Comparison of ENCODE assay signal across 8 cellular contexts in genomic region chr20:54207053-54207742, GRCh38. TPM values are rescaled to one million over a fixed set of nuclear protein-coding genes. Genes with fewer than 3 reads are reported as not detected.
DNase-seq lines count a peak whose midpoint lies in the region; ATAC-seq and TF ChIP-seq lines count a peak whose summit lies in the region.

No MANE protein-coding gene starts in this region.

- H3K4me3 Mint-ChIP-seq in IgD-negative memory B cell, result peak overlapping the region; percentile 88 to 100 (median 98)
- peak overlapping the region; percentile 98 for H3K4me3 Mint-ChIP-seq in nephron progenitor cell

- peaks cover 17 to 22% (median 22%) of the 10 kb centered on the region in 3 donors for H3K4me1 Mint-ChIP-seq in IgD-negative memory B cell
- peaks cover 25% of the 10 kb centered on the region for H3K4me1 Mint-ChIP-seq in nephron progenitor cell

- H3K27ac Mint-ChIP-seq in IgD-negative memory B cell (peak overlapping the region; percentile 87 to 100 (median 100)), nephron progenitor cell (peak overlapping the region; percentile 100)

- H3K36me3 Mint-ChIP-seq in IgD-negative memory B cell (no peaks in the 10 kb centered on the region), nephron progenitor cell (ENCODE audit: low read depth) (peaks cover 23% of the 10 kb centered on the region)

- H3K27me3 ChIP-seq in BE2C, result no peaks in the 10 kb centered on the region

- ATAC-seq in GM18511 (IDR thresholded peaks at IDR 0.05; ENCODE audit: unreplicated experiment), result no peak
- no peak for ATAC-seq in omental fat pad (ENCODE audit: low FRiP score)
- no peak for ATAC-seq in HG03135 (IDR thresholded peaks at IDR 0.05; ENCODE audit: unreplicated experiment)

- H3K36me3 ChIP-seq in BE2C, result peaks cover 3% of the 10 kb centered on the region; the same call in 1 of the 2 replicates

- peak overlapping the region; percentile 97 for H3K4me3 ChIP-seq in BE2C (ENCODE audit: low read depth, low read length)

- no peaks in the 10 kb centered on the region for H3K4me1 ChIP-seq in BE2C

- H3K9me3 Mint-ChIP-seq in IgD-negative memory B cell (no peaks in the 10 kb centered on the region), nephron progenitor cell (no peaks in the 10 kb centered on the region)

- TF ChIP-seq CTCF in BE2C (IDR thresholded peaks at IDR 0.05; ENCODE audit: low read depth, low read length) (no peak), nephron progenitor cell (IDR thresholded peaks at IDR 0.05) (no peak), omental fat pad (IDR thresholded peaks at IDR 0.05) (no peak)

- no peak for DNase-seq in BE2C
- no peak for DNase-seq in nephron progenitor cell
- DNase-seq in omental fat pad (ENCODE audit: low spot score), result no peak
- no peak for DNase-seq in NCI-H1436 treated with DMSO at 0.1 percent for 48 hours (lab: John Stamatoyannopoulos, UW)

- no peaks in the 10 kb centered on the region for H3K27me3 Mint-ChIP-seq in IgD-negative memory B cell
- H3K27me3 Mint-ChIP-seq in nephron progenitor cell (ENCODE audit: low read depth, poor library complexity), result no peaks in the 10 kb centered on the region

- H3K9me3 ChIP-seq in BE2C, result no peaks in the 10 kb centered on the region

- peak overlapping the region; percentile 100 for H3K27ac ChIP-seq in cingulate gyrus (ENCODE audit: low read depth, low read length)

RNA-seq across cellular contexts. Expression of gene PFDN4, which starts 0.7 kb away (rescaled TPM):
- polyA plus RNA-seq in BE2C (2012; ENCODE audit: insufficient read depth, insufficient read length, low read depth), result 52.2 TPM
- polyA plus RNA-seq in IgD-negative memory B cell, result 45.6 TPM
- 10 to 100 TPM; 46.4 to 72.7 (median 54.2) TPM for total RNA-seq in omental fat pad

RNA-seq across cellular contexts. Expression of gene CYP24A1, which starts 33.4 kb away (rescaled TPM):
- not detected for polyA plus RNA-seq in BE2C (2012; ENCODE audit: insufficient read depth, insufficient read length, low read depth)
- not detected for polyA plus RNA-seq in IgD-negative memory B cell
- under 1 TPM in 1 of 4 donors, not detected in 3; 0.12 TPM for total RNA-seq in omental fat pad
